ENCODE assay signal across 15 cellular contexts in the genomic region with DNA sequence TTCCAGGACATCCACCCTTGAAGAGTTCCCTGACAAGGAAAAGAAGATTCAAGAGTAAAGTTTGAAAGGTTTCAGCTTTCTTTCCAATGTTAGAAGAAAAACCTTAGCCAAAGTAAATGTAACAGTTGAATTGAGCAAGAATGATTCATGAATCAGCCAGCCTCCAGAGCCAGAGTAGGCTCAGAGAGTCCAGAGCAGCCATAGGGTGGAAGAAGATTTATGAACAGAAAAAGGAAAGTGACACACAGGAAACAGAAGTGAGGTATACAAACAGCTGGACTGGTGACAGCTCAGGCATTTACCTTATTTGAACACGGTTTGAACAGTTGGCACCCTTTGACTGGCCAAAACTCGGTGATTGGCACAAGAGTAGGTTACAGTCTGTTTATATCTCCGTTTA.
A peak's percentile ranks its signal among the peaks of the same experiment; 100 is the strongest.
DNase-seq lines count a peak whose midpoint lies in the region; ATAC-seq, FAIRE-seq and TF ChIP-seq lines count a peak whose summit lies in the region.
"Had no signal": no experiment of that assay in that cellular context is flagged by ENCODE, and none has a peak within 500 bp of the region (broad histone marks: within the 10 kb centered on the region; RNA-seq: fewer than 3 reads in every experiment).

No MANE protein-coding gene starts in this region.

- H3K9ac ChIP-seq in MM.1S (ENCODE audit: low read length) (no peak overlapping the region), kidney (ENCODE audit: low read length in 2 of 2) (no peak overlapping the region), trophoblast cell (ENCODE audit: low read length) (no peak overlapping the region)
- H3K9ac ChIP-seq: parathyroid adenoma had no signal

- H3K27ac ChIP-seq in MM.1S (ENCODE audit: low read length): no peak overlapping the region
- no peak overlapping the region for H3K27ac ChIP-seq in kidney (ENCODE audit: low read depth in 2 of 2, low read length in 2 of 2)
- no peak overlapping the region for H3K27ac ChIP-seq in trophoblast cell (ENCODE audit: low read depth, low read length)
- H3K27ac ChIP-seq: parathyroid adenoma had no signal

- H3K4me2 ChIP-seq in MM.1S (ENCODE audit: low read depth, low read length): no peak overlapping the region
- H3K4me2 ChIP-seq in trophoblast cell (ENCODE audit: low read length): no peak overlapping the region

- FAIRE-seq in kidney (lab: Jason Lieb, UNC): no peak
- FAIRE-seq: GM18507 had no signal

- H3K9me3 Mint-ChIP-seq in nephron: peaks cover 23% of the 10 kb centered on the region
- H3K9me3 Mint-ChIP-seq: dendritic cell treated with granulocyte-macrophage colony-stimulating factor and Interleukin-4, amounts not matched to agents 40 ng/mL and 50 ng/mL, for 4 days; T-helper 2 cell treated with Interferon-gamma antibody and Interleukin-4, amounts not matched to agents 5 μg/mL and 100 μg/mL, for 36 hours had no signal

- H3K18ac ChIP-seq in trophoblast cell (ENCODE audit: low read length): no peak overlapping the region

- peak; percentile 46 for ATAC-seq in GM18907 (IDR thresholded peaks at IDR 0.05; ENCODE audit: unreplicated experiment)

- H3K4me1 ChIP-seq in MM.1S (ENCODE audit: low read length) (no peaks in the 10 kb centered on the region), kidney (ENCODE audit: control insufficient read depth in 1 of 2, insufficient read depth in 1 of 2, low read depth in 1 of 2, low read length in 2 of 2) (no peaks in the 10 kb centered on the region), trophoblast cell (ENCODE audit: control insufficient read depth in 1 of 2, insufficient read depth in 2 of 2, low read length in 2 of 2) (no peaks in the 10 kb centered on the region)
- H3K4me1 ChIP-seq: parathyroid adenoma had no signal

- peak overlapping the region; percentile 51 to 89 (median 75) for H3K27ac Mint-ChIP-seq in nephron
- H3K27ac Mint-ChIP-seq: dendritic cell treated with granulocyte-macrophage colony-stimulating factor and Interleukin-4, amounts not matched to agents 40 ng/mL and 50 ng/mL, for 4 days; T-helper 2 cell treated with Interferon-gamma antibody and Interleukin-4, amounts not matched to agents 5 μg/mL and 100 μg/mL, for 36 hours had no signal

- H2AFZ ChIP-seq in MM.1S (ENCODE audit: low read length) (no peak overlapping the region), trophoblast cell (ENCODE audit: insufficient read depth, low read length, poor library complexity) (no peak overlapping the region)
- H2AFZ ChIP-seq: parathyroid adenoma had no signal

- no peak overlapping the region for H4K91ac ChIP-seq in trophoblast cell (ENCODE audit: low read depth, low read length)

- H3K23ac ChIP-seq in trophoblast cell (ENCODE audit: low read length): no peak overlapping the region

- no peak for TF ChIP-seq CTCF in MM.1S (IDR thresholded peaks at IDR 0.05; ENCODE audit: low read length)
- TF ChIP-seq CTCF in nephron (IDR thresholded peaks at IDR 0.05; ENCODE audit: unreplicated experiment in 3 of 3): no peak
- no peak for TF ChIP-seq CTCF in kidney (IDR thresholded peaks at IDR 0.05; ENCODE audit: borderline replicate concordance, extremely low read depth, insufficient read depth)

- no peaks in the 10 kb centered on the region for H3K9me2 ChIP-seq in MM.1S (replicated peaks; ENCODE audit: insufficient read depth, low read length)

- H3K4me3 Mint-ChIP-seq in nephron: no peak overlapping the region
- H3K4me3 Mint-ChIP-seq: dendritic cell treated with granulocyte-macrophage colony-stimulating factor and Interleukin-4, amounts not matched to agents 40 ng/mL and 50 ng/mL, for 4 days; T-helper 2 cell treated with Interferon-gamma antibody and Interleukin-4, amounts not matched to agents 5 μg/mL and 100 μg/mL, for 36 hours had no signal

- no peaks in the 10 kb centered on the region for H3K9me3 ChIP-seq in MM.1S (replicated peaks; ENCODE audit: insufficient read depth, low read length)
- H3K9me3 ChIP-seq in kidney (ENCODE audit: control insufficient read depth in 1 of 2, low read length in 2 of 2): no peaks in the 10 kb centered on the region
- no peaks in the 10 kb centered on the region for H3K9me3 ChIP-seq in trophoblast cell (ENCODE audit: insufficient read depth, low read depth, low read length)

- intact Hi-C loops in kidney (cut with DNase I): no loop called here

- no peak overlapping the region for H3K14ac ChIP-seq in trophoblast cell (ENCODE audit: low read length)

- H3K36me3 Mint-ChIP-seq in nephron (ENCODE audit: low read depth): peaks cover 10% of the 10 kb centered on the region

- H3K4me1 Mint-ChIP-seq in nephron: peaks cover 7% of the 10 kb centered on the region

- no peaks in the 10 kb centered on the region for H3F3A ChIP-seq in MM.1S (ENCODE audit: insufficient read depth, low read length)

- H2AK5ac ChIP-seq in trophoblast cell (ENCODE audit: low read length): no peak overlapping the region

- no peak overlapping the region for H4K8ac ChIP-seq in trophoblast cell (ENCODE audit: low read depth, low read length)

- no peak overlapping the region for H3K4ac ChIP-seq in trophoblast cell (ENCODE audit: low read depth, low read length)

- H3K79me1 ChIP-seq in trophoblast cell (ENCODE audit: low read length): no peaks in the 10 kb centered on the region

- no peak overlapping the region for H4K12ac ChIP-seq in trophoblast cell (ENCODE audit: low read depth, low read length)

- H2BK120ac ChIP-seq in trophoblast cell (ENCODE audit: insufficient read depth, low read length, poor library complexity): no peak overlapping the region

- H3K27me3 Mint-ChIP-seq in nephron (ENCODE audit: low read depth): peaks cover 4% of the 10 kb centered on the region
- H3K27me3 Mint-ChIP-seq: dendritic cell treated with granulocyte-macrophage colony-stimulating factor and Interleukin-4, amounts not matched to agents 40 ng/mL and 50 ng/mL, for 4 days had no signal

- no peaks in the 10 kb centered on the region for H4K20me1 ChIP-seq in MM.1S (ENCODE audit: insufficient read depth, low read length)

- DNase-seq in MM.1S (peak; percentile 6), dermis blood vessel endothelial cell (peak; percentile 65), kidney (no peak), activated gamma-delta T cell treated with Interleukin-2 at 50 U/mL for 16 hours (no peak), trophoblast cell (no peak)
- no peak for DNase-seq in stimulated activated CD8-positive, alpha-beta memory T cell treated with anti-CD3 and anti-CD28 coated beads, Interleukin-4, amount 100 ng/mL, for 48 hours
- DNase-seq: activated T-cell treated with anti-CD3 and anti-CD28 coated beads, Interleukin-2, amount 50 U/mL, for 1 hour; Calu3; NCI-H1048 had no signal

- H3K27me3 ChIP-seq in MM.1S (replicated peaks; ENCODE audit: insufficient read depth, low read length) (no peaks in the 10 kb centered on the region), trophoblast cell (ENCODE audit: insufficient read depth, low read length) (no peaks in the 10 kb centered on the region)

- H3K36me3 ChIP-seq in MM.1S (replicated peaks; ENCODE audit: insufficient read depth, low read length) (no peaks in the 10 kb centered on the region), kidney (ENCODE audit: control insufficient read depth in 1 of 2, insufficient read depth in 2 of 2, low read length in 2 of 2) (no peaks in the 10 kb centered on the region), trophoblast cell (ENCODE audit: control insufficient read depth in 1 of 2, insufficient read depth in 2 of 2, low read length in 2 of 2) (no peaks in the 10 kb centered on the region)

- H2BK5ac ChIP-seq in trophoblast cell (ENCODE audit: low read depth, low read length, poor library complexity): no peak overlapping the region

- no peaks in the 10 kb centered on the region for H3K79me2 ChIP-seq in MM.1S (ENCODE audit: low read length)
- no peaks in the 10 kb centered on the region for H3K79me2 ChIP-seq in trophoblast cell (ENCODE audit: control insufficient read depth, insufficient read depth, low read length, poor library complexity)
- H3K79me2 ChIP-seq: parathyroid adenoma had no signal

- H3K4me3 ChIP-seq in MM.1S (ENCODE audit: low read length): no peak overlapping the region
- no peak overlapping the region for H3K4me3 ChIP-seq in kidney (ENCODE audit: low read length in 2 of 2)
- H3K4me3 ChIP-seq in trophoblast cell (ENCODE audit: low read depth, low read length): no peak overlapping the region

- no peak overlapping the region for H2BK12ac ChIP-seq in trophoblast cell (ENCODE audit: low read length)

- no CpG with 5 or more reads among the region's 3 CpGs for WGBS in trophoblast cell (ENCODE audit: extremely low coverage, insufficient coverage, insufficient read length)

Comparison
In these comparisons a context has a peak if more than half of its experiments do, and no peak if none do; other contexts are left out.
1. DNase-seq: peak in MM.1S (single experiment) and dermis blood vessel endothelial cell (single experiment); none in kidney (single experiment), activated gamma-delta T cell treated with Interleukin-2 at 50 U/mL for 16 hours (single experiment), trophoblast cell (0 of 2) and stimulated activated CD8-positive, alpha-beta memory T cell treated with anti-CD3 and anti-CD28 coated beads, Interleukin-4, amount 100 ng/mL, for 48 hours (single experiment).